In genomic region chr2:47056374-47056773, GRCh38 we compare ENCODE assay signal across 10 cellular contexts.
DNase-seq lines count a peak whose midpoint lies in the region; ATAC-seq and TF ChIP-seq lines count a peak whose summit lies in the region.
"Had no signal": no experiment of that assay in that cellular context is flagged by ENCODE, and none has a peak within 500 bp of the region (broad histone marks: within the 10 kb centered on the region; RNA-seq: fewer than 3 reads in every experiment).

No MANE protein-coding gene starts in this region.

- DNase-seq in Peyer's patch (no peak), fibroblast of mammary gland (ENCODE audit: low read depth) (peak; percentile 93), NCI-H1417 treated with DMSO at 0.1 percent for 48 hours (lab: John Stamatoyannopoulos, UW) (no peak), GM19240 (ENCODE audit: insufficient read length, low spot score) (no peak), activated gamma-delta T cell treated with Interleukin-2 at 50 U/mL for 16 hours (no peak)
- DNase-seq: activated CD4-positive, CD25-positive, alpha-beta regulatory T cell; NCI-H1436 treated with DMSO at 0.1 percent for 48 hours had no signal

- TF ChIP-seq POLR2A in Peyer's patch (IDR thresholded peaks at IDR 0.05): no peak

- H3K36me3 ChIP-seq in BLaER1 (peaks cover 73% of the 10 kb centered on the region), Peyer's patch (peaks cover 0 to 32% (median 0%) of the 10 kb centered on the region in 3 donors), rectal smooth muscle tissue (ENCODE audit: control insufficient read depth, insufficient read depth, low read length) (peaks cover 12% of the 10 kb centered on the region)

- ATAC-seq in GM18858 (IDR thresholded peaks at IDR 0.05; ENCODE audit: unreplicated experiment): no peak

- H3K4me3 ChIP-seq in BLaER1: peak overlapping the region; percentile 53
- no peak overlapping the region for H3K4me3 ChIP-seq in Peyer's patch
- H3K4me3 ChIP-seq in fibroblast of mammary gland (ENCODE audit: control insufficient read depth, low read depth, low read length): no peak overlapping the region
- no peak overlapping the region for H3K4me3 ChIP-seq in rectal smooth muscle tissue (ENCODE audit: low read length)

- H4K20me1 ChIP-seq in BLaER1: peaks cover 100% of the 10 kb centered on the region

- no peaks in the 10 kb centered on the region for H3K27me3 ChIP-seq in BLaER1
- no peaks in the 10 kb centered on the region for H3K27me3 ChIP-seq in Peyer's patch
- H3K27me3 ChIP-seq in rectal smooth muscle tissue (ENCODE audit: control insufficient read depth, insufficient read depth, low read length): no peaks in the 10 kb centered on the region

- peak overlapping the region; percentile 87 for H3K4me2 ChIP-seq in BLaER1

- H3K9ac ChIP-seq in BLaER1: peak overlapping the region; percentile 68
- H3K9ac ChIP-seq in rectal smooth muscle tissue (ENCODE audit: low read length): no peak overlapping the region

- H3K4me1 ChIP-seq in BLaER1 (peaks cover 94% of the 10 kb centered on the region), Peyer's patch (peaks cover 0 to 37% (median 21%) of the 10 kb centered on the region in 4 donors), rectal smooth muscle tissue (ENCODE audit: control insufficient read depth, insufficient read depth, low read length) (peaks cover 48% of the 10 kb centered on the region)

- H3K27ac ChIP-seq in BLaER1 (peak overlapping the region; percentile 85), Peyer's patch (peak overlapping the region; percentile 57 to 84 (median 72)), rectal smooth muscle tissue (ENCODE audit: low read depth, low read length) (peak overlapping the region; percentile 93)

- H3K9me3 ChIP-seq in BLaER1: no peaks in the 10 kb centered on the region
- no peaks in the 10 kb centered on the region for H3K9me3 ChIP-seq in Peyer's patch

- TF ChIP-seq CTCF in Peyer's patch (IDR thresholded peaks at IDR 0.05) (no peak), fibroblast of mammary gland (conservative IDR thresholded peaks at IDR 0.05; ENCODE audit: control insufficient read depth, insufficient read depth, low read depth, low read length) (no peak)
